12 cellular contexts compared by ENCODE assay signal in genomic region chr5:50665091-50665490, GRCh38. TPM values are rescaled to one million over a fixed set of nuclear protein-coding genes. Genes with fewer than 3 reads are reported as not detected.
DNase-seq lines count a peak whose midpoint lies in the region; ATAC-seq, FAIRE-seq and TF ChIP-seq lines count a peak whose summit lies in the region.
"Had no signal": no experiment of that assay in that cellular context is flagged by ENCODE, and none has a peak within 500 bp of the region (broad histone marks: within the 10 kb centered on the region; RNA-seq: fewer than 3 reads in every experiment).

No MANE protein-coding gene starts in this region.

- POLR2A ChIA-PET in activated naive CD8-positive, alpha-beta T cell treated with anti-CD3 and anti-CD28 coated beads, Interleukin-2, amount 10 ng/mL, durations not matched to agents 7 days and 5 days (lab: Charles Lee) = interaction anchor here (0.8 to 4.0 kb wide), 6 partner anchors 31 to 224 kb away, joined by 3 to 34 read pairs (median 7); partner anchors contain the start of gene EMB
- POLR2A ChIA-PET in naive thymus-derived CD4-positive, alpha-beta T cell (lab: Charles Lee) = interaction anchor here (0.9 kb wide), 1 partner anchor 34 kb away, joined by 3 read pairs; no protein-coding TSS in a partner anchor

- CTCF ChIA-PET in naive thymus-derived CD4-positive, alpha-beta T cell (lab: Charles Lee) = interaction anchor here (0.6 to 0.7 kb wide), 2 partner anchors 80 to 147 kb away, joined by 3 to 4 read pairs; no protein-coding TSS in a partner anchor

- peaks cover 0 to 13% (median 0%) of the 10 kb centered on the region in 3 experiments for H3K36me3 ChIP-seq in naive thymus-derived CD4-positive, alpha-beta T cell (ENCODE audit: control insufficient read depth in 2 of 3, insufficient read depth in 3 of 3, low read length in 3 of 3)
- H3K36me3 ChIP-seq: heart right ventricle had no signal

- H3K27me3 ChIP-seq in HL-60 (ENCODE audit: insufficient read depth, poor library complexity, severe bottlenecking) = no peaks in the 10 kb centered on the region
- H3K27me3 ChIP-seq in naive thymus-derived CD4-positive, alpha-beta T cell (ENCODE audit: control insufficient read depth in 2 of 2, insufficient read depth in 2 of 2, low read length in 2 of 2) = no peaks in the 10 kb centered on the region
- H3K27me3 ChIP-seq: heart right ventricle had no signal

- H3K36me3 Mint-ChIP-seq in CD14-positive monocyte = peaks cover 0 to 1% of the 10 kb centered on the region in 2 donors
- H3K36me3 Mint-ChIP-seq in activated naive CD8-positive, alpha-beta T cell treated with anti-CD3 and anti-CD28 coated beads, Interleukin-2, amount 10 ng/mL, durations not matched to agents 7 days and 5 days = peaks cover 14% of the 10 kb centered on the region
- H3K36me3 Mint-ChIP-seq in naive thymus-derived CD4-positive, alpha-beta T cell = peaks cover 0 to 18% (median 0%) of the 10 kb centered on the region in 5 donors

- no peaks in the 10 kb centered on the region for H3K27me3 Mint-ChIP-seq in CD14-positive monocyte (ENCODE audit: low read depth in 3 of 3)
- no peaks in the 10 kb centered on the region for H3K27me3 Mint-ChIP-seq in activated naive CD8-positive, alpha-beta T cell treated with anti-CD3 and anti-CD28 coated beads, Interleukin-2, amount 10 ng/mL, durations not matched to agents 7 days and 5 days
- H3K27me3 Mint-ChIP-seq in naive thymus-derived CD4-positive, alpha-beta T cell = peaks cover 0 to 2% (median 0%) of the 10 kb centered on the region in 5 donors

- H3K9me3 Mint-ChIP-seq in CD14-positive monocyte = no peaks in the 10 kb centered on the region
- peaks cover 2% of the 10 kb centered on the region for H3K9me3 Mint-ChIP-seq in activated naive CD8-positive, alpha-beta T cell treated with anti-CD3 and anti-CD28 coated beads, Interleukin-2, amount 10 ng/mL, durations not matched to agents 7 days and 5 days
- H3K9me3 Mint-ChIP-seq in naive thymus-derived CD4-positive, alpha-beta T cell = peaks cover 0 to 21% (median 0%) of the 10 kb centered on the region in 11 donors

- no peak for TF ChIP-seq CTCF in CD14-positive monocyte (IDR thresholded peaks at IDR 0.05)
- no peak for TF ChIP-seq CTCF in HL-60 (IDR thresholded peaks at IDR 0.05; ENCODE audit: insufficient read depth, low read length)
- TF ChIP-seq CTCF in D721Med (IDR thresholded peaks at IDR 0.05; ENCODE audit: insufficient read depth, missing control alignments) = no peak

- peak overlapping the region; percentile 98 for H3K27ac ChIP-seq in HL-60 (replicated peaks)
- H3K27ac ChIP-seq in naive thymus-derived CD4-positive, alpha-beta T cell (ENCODE audit: low read depth, low read length) = peak overlapping the region; percentile 97

- intact Hi-C loops in CD14-positive monocyte (cut with micrococcal nuclease) = loop anchor here (5.0 to 10.0 kb wide), 3 partner anchors 57 to 220 kb away; partner anchors contain the start of gene EMB (in 1 of the 2)
- intact Hi-C loops in naive thymus-derived CD4-positive, alpha-beta T cell (cut with micrococcal nuclease) = loop anchor here (2.0 to 5.0 kb wide), 5 partner anchors 72 to 248 kb away; no protein-coding TSS in a partner anchor

- DNase-seq in CD14-positive monocyte (ENCODE audit: low spot score) (no peak), HL-60 (ENCODE audit: low read depth in 1 of 2, low spot score in 1 of 2) (no peak), mesenteric fat pad (ENCODE audit: low spot score) (no peak), hypothalamus (lab: John Stamatoyannopoulos, UW) (no peak), D721Med (ENCODE audit: insufficient read length, low spot score) (no peak)
- no peak for DNase-seq in activated naive CD8-positive, alpha-beta T cell treated with anti-CD3 and anti-CD28 coated beads, Interleukin-2, amount 10 ng/mL, durations not matched to agents 7 days and 5 days
- no peak for DNase-seq in naive thymus-derived CD4-positive, alpha-beta T cell
- DNase-seq: dermis blood vessel endothelial cell, heart right ventricle, NCI-H82, SW 1271 had no signal

- H3K4me1 Mint-ChIP-seq in CD14-positive monocyte = peaks cover 51% of the 10 kb centered on the region
- H3K4me1 Mint-ChIP-seq in activated naive CD8-positive, alpha-beta T cell treated with anti-CD3 and anti-CD28 coated beads, Interleukin-2, amount 10 ng/mL, durations not matched to agents 7 days and 5 days = peaks cover 21% of the 10 kb centered on the region
- H3K4me1 Mint-ChIP-seq in naive thymus-derived CD4-positive, alpha-beta T cell = peaks cover 24 to 59% (median 49%) of the 10 kb centered on the region in 7 donors

- H3K4me3 Mint-ChIP-seq in CD14-positive monocyte = no peak overlapping the region
- H3K4me3 Mint-ChIP-seq in activated naive CD8-positive, alpha-beta T cell treated with anti-CD3 and anti-CD28 coated beads, Interleukin-2, amount 10 ng/mL, durations not matched to agents 7 days and 5 days = peak overlapping the region; percentile 98
- H3K4me3 Mint-ChIP-seq in naive thymus-derived CD4-positive, alpha-beta T cell = peak overlapping the region; percentile 90 to 98 (median 98)

- peak overlapping the region; percentile 4 to 97 (median 82) for H3K27ac Mint-ChIP-seq in CD14-positive monocyte
- peak overlapping the region; percentile 100 for H3K27ac Mint-ChIP-seq in activated naive CD8-positive, alpha-beta T cell treated with anti-CD3 and anti-CD28 coated beads, Interleukin-2, amount 10 ng/mL, durations not matched to agents 7 days and 5 days
- peak overlapping the region; percentile 97 to 100 (median 99) for H3K27ac Mint-ChIP-seq in naive thymus-derived CD4-positive, alpha-beta T cell

- H3K4me3 ChIP-seq in HL-60 (replicated peaks; ENCODE audit: insufficient read depth, low read length) = no peak overlapping the region
- no peak overlapping the region for H3K4me3 ChIP-seq in naive thymus-derived CD4-positive, alpha-beta T cell (ENCODE audit: low read length)

- FAIRE-seq in D721Med (lab: Jason Lieb, UNC) = no peak

- no peak for ATAC-seq in activated naive CD8-positive, alpha-beta T cell treated with anti-CD3 and anti-CD28 coated beads, Interleukin-2, amount 10 ng/mL, durations not matched to agents 7 days and 5 days (ENCODE audit: low read depth)
- no peak for ATAC-seq in naive thymus-derived CD4-positive, alpha-beta T cell
- ATAC-seq in HG03280 (IDR thresholded peaks at IDR 0.05; ENCODE audit: unreplicated experiment) = no peak

- no peaks in the 10 kb centered on the region for H3K9me3 ChIP-seq in naive thymus-derived CD4-positive, alpha-beta T cell (ENCODE audit: control insufficient read depth in 2 of 3, low read length in 3 of 3)
- H3K9me3 ChIP-seq: heart right ventricle had no signal

- peaks cover 11 to 28% of the 10 kb centered on the region in 2 donors for H3K4me1 ChIP-seq in naive thymus-derived CD4-positive, alpha-beta T cell (ENCODE audit: control insufficient read depth in 2 of 2, insufficient read depth in 2 of 2, low read length in 2 of 2)

RNA-seq across cellular contexts. Expression of gene PARP8, which starts 1.3 kb away (rescaled TPM):
- 10 to 100 TPM; 27.5 to 40.6 TPM for polyA plus RNA-seq in CD14-positive monocyte
- 100 to 1,000 TPM; 159 to 178 TPM for total RNA-seq in activated naive CD8-positive, alpha-beta T cell treated with anti-CD3 and anti-CD28 coated beads, Interleukin-2, amount 10 ng/mL, durations not matched to agents 7 days and 5 days
- 100 to 1,000 TPM in 4 of 5 experiments, 10 to 100 TPM in 1; 88.9 to 188 (median 129) TPM for total RNA-seq in naive thymus-derived CD4-positive, alpha-beta T cell
- 10 to 100 TPM; 45.7 to 50.8 TPM for polyA plus RNA-seq in naive thymus-derived CD4-positive, alpha-beta T cell
- total RNA-seq in mesenteric fat pad = 28.0 TPM

Comparison
In these comparisons a context has a peak if more than half of its experiments do, and no peak if none do; other contexts are left out.
1. H3K4me3 Mint-ChIP-seq: peak in activated naive CD8-positive, alpha-beta T cell treated with anti-CD3 and anti-CD28 coated beads, Interleukin-2, amount 10 ng/mL, durations not matched to agents 7 days and 5 days (single experiment) and naive thymus-derived CD4-positive, alpha-beta T cell (10 of 10); none in CD14-positive monocyte (0 of 2).
2. Peak in every context shown above with its lines, with median percentiles within 50 percentile points of each other: H3K27ac Mint-ChIP-seq.